Comparison of ENCODE assay signal across 1 cellular context in genomic region chr16:30592871-30593270, GRCh38.
TF ChIP-seq lines count a peak whose summit lies in the region.

No MANE protein-coding gene starts in this region.

TF ChIP-seq in HEK293, 187 proteins besides CTCF, POLR2A, EP300 and RAD21 (continued from another document):
- no peak for TF ChIP-seq REST (tag by site-specific recombination; IDR thresholded peaks at IDR 0.05)
- TF ChIP-seq SP3 (tag by site-specific recombination; IDR thresholded peaks at IDR 0.05): no peak
- TF ChIP-seq ZNF513 (tag by site-specific recombination; IDR thresholded peaks at IDR 0.05): peak; percentile 90
